Comparison of ENCODE assay signal across 26 cellular contexts in the genomic region with DNA sequence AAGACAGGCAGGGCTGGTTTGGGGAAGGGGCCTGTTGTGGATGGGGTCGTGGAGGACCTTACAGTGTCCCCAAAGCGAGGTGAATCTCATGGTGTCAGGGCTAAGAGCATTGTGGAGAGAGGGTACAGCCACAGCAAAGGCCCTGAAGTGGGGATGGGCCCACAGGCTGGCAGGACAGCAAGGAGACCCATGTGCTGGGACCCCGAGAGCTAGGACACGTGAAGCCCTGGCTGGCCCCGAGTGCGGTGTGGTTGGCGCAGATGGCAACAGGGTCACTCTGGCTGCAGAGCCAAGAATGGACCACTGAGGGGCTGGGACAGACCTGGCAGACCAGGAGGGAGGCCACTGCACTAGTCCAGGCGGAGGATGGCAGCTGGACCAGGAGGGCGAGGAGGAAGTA.
"Had no signal": no experiment of that assay in that cellular context is flagged by ENCODE, and none has a peak within 500 bp of the region (broad histone marks: within the 10 kb centered on the region; RNA-seq: fewer than 3 reads in every experiment).

No MANE protein-coding gene starts in this region.

- H3K4me3 ChIP-seq: colonic mucosa, gastrocnemius medialis, skin epidermis, thyroid gland had no signal

- H3K27ac Mint-ChIP-seq: activated CD8-positive, alpha-beta T cell treated with anti-CD3 and anti-CD28 coated beads for 36 hours; naive thymus-derived CD4-positive, alpha-beta T cell; stimulated activated effector memory CD8-positive, alpha-beta T cell treated with anti-CD3 and anti-CD28 coated beads, Interleukin-12 subunit alpha, Interleukin-12 subunit beta, amount 100 ng/mL, for 72 hours; stimulated activated naive CD8-positive, alpha-beta T cell treated with anti-CD3 and anti-CD28 coated beads, Interleukin-15, Interleukin-2, amounts not matched to agents 100 ng/mL and 50 ng/mL, for 24 hours; T-helper 17 cell had no signal

- H3K9me3 ChIP-seq: colonic mucosa, gastrocnemius medialis, thyroid gland had no signal

- H3K9me3 Mint-ChIP-seq: activated CD4-positive, alpha-beta T cell treated with anti-CD3 and anti-CD28 coated beads, Interleukin-2, amount 10 ng/mL, durations not matched to agents 7 days and 5 days; activated CD8-positive, alpha-beta T cell treated with anti-CD3 and anti-CD28 coated beads for 36 hours; activated T-cell treated with anti-CD3 and anti-CD28 coated beads, Interleukin-2, amount 50 U/mL, for 4 hours; activated T-helper 17 cell treated with anti-CD3 and anti-CD28 coated beads, Interleukin-2, amount 50 U/mL, for 72 hours; naive thymus-derived CD4-positive, alpha-beta T cell; stimulated activated effector memory CD8-positive, alpha-beta T cell treated with anti-CD3 and anti-CD28 coated beads, Interleukin-12 subunit alpha, Interleukin-12 subunit beta, amount 100 ng/mL, for 72 hours; stimulated activated naive CD8-positive, alpha-beta T cell treated with anti-CD3 and anti-CD28 coated beads, Interleukin-15, Interleukin-2, amounts not matched to agents 100 ng/mL and 50 ng/mL, for 24 hours had no signal

- H3K27me3 ChIP-seq: colonic mucosa, gastrocnemius medialis, thyroid gland had no signal

- H3K27me3 Mint-ChIP-seq: activated CD4-positive, alpha-beta T cell treated with anti-CD3 and anti-CD28 coated beads, Interleukin-2, amount 10 ng/mL, durations not matched to agents 7 days and 5 days; activated CD8-positive, alpha-beta T cell treated with anti-CD3 and anti-CD28 coated beads for 36 hours; activated T-helper 17 cell treated with anti-CD3 and anti-CD28 coated beads, Interleukin-2, amount 50 U/mL, for 72 hours; naive thymus-derived CD4-positive, alpha-beta T cell; stimulated activated naive CD8-positive, alpha-beta T cell treated with anti-CD3 and anti-CD28 coated beads, Interleukin-15, Interleukin-2, amounts not matched to agents 100 ng/mL and 50 ng/mL, for 24 hours; T-helper 17 cell had no signal

- H3K36me3 Mint-ChIP-seq: stimulated activated effector memory CD8-positive, alpha-beta T cell treated with anti-CD3 and anti-CD28 coated beads, Interleukin-12 subunit alpha, Interleukin-12 subunit beta, amount 100 ng/mL, for 72 hours had no signal

- H3K4me1 Mint-ChIP-seq: activated CD4-positive, alpha-beta T cell treated with anti-CD3 and anti-CD28 coated beads, Interleukin-2, amount 10 ng/mL, durations not matched to agents 7 days and 5 days; activated T-helper 17 cell treated with anti-CD3 and anti-CD28 coated beads, Interleukin-2, amount 50 U/mL, for 72 hours had no signal

- H3K4me3 Mint-ChIP-seq: activated CD4-positive, alpha-beta T cell treated with anti-CD3 and anti-CD28 coated beads, Interleukin-2, amount 10 ng/mL, durations not matched to agents 7 days and 5 days; activated CD8-positive, alpha-beta T cell treated with anti-CD3 and anti-CD28 coated beads for 36 hours; activated T-cell treated with anti-CD3 and anti-CD28 coated beads, Interleukin-2, amount 50 U/mL, for 4 hours; activated T-helper 17 cell treated with anti-CD3 and anti-CD28 coated beads, Interleukin-2, amount 50 U/mL, for 72 hours; naive thymus-derived CD4-positive, alpha-beta T cell; stimulated activated effector memory CD8-positive, alpha-beta T cell treated with anti-CD3 and anti-CD28 coated beads, Interleukin-12 subunit alpha, Interleukin-12 subunit beta, amount 100 ng/mL, for 72 hours; stimulated activated naive CD8-positive, alpha-beta T cell treated with anti-CD3 and anti-CD28 coated beads, Interleukin-15, Interleukin-2, amounts not matched to agents 100 ng/mL and 50 ng/mL, for 24 hours; T-helper 17 cell had no signal

- ATAC-seq: activated CD8-positive, alpha-beta T cell treated with anti-CD3 and anti-CD28 coated beads for 36 hours; activated T-cell treated with anti-CD3 and anti-CD28 coated beads, Interleukin-2, amount 50 U/mL, for 4 hours; activated T-helper 17 cell treated with anti-CD3 and anti-CD28 coated beads, Interleukin-2, amount 50 U/mL, for 72 hours; gastrocnemius medialis; left colon; naive thymus-derived CD4-positive, alpha-beta T cell; sciatic nerve; stimulated activated effector memory CD8-positive, alpha-beta T cell treated with anti-CD3 and anti-CD28 coated beads, Interleukin-12 subunit alpha, Interleukin-12 subunit beta, amount 100 ng/mL, for 72 hours; T-helper 17 cell had no signal

- H3K27ac ChIP-seq: colonic mucosa, gastrocnemius medialis, skin epidermis, thyroid gland, WERI-Rb-1 had no signal

- H3K4me1 ChIP-seq: colonic mucosa, gastrocnemius medialis had no signal

- DNase-seq: activated CD4-positive, alpha-beta T cell treated with anti-CD3 and anti-CD28 coated beads, Interleukin-2, amount 10 ng/mL, durations not matched to agents 7 days and 5 days; activated CD4-positive, CD25-positive, alpha-beta regulatory T cell treated with anti-CD3 and anti-CD28 coated beads, Interleukin-2, amount 50 U/mL, for 72 hours; activated CD8-positive, alpha-beta T cell treated with anti-CD3 and anti-CD28 coated beads for 36 hours; activated gamma-delta T cell treated with Interleukin-2 at 50 U/mL for 16 hours; activated naive CD4-positive, alpha-beta T cell treated with anti-CD3 and anti-CD28 coated beads, Interleukin-2, amount 50 U/mL, for 16 hours; activated T-cell treated with anti-CD3 and anti-CD28 coated beads, Interleukin-2, amount 50 U/mL, for 4 hours; amniotic stem cell; colonic mucosa; effector memory CD4-positive, alpha-beta T cell; erythroblast; gastrocnemius medialis; hippocampal formation; left colon; midbrain; naive thymus-derived CD4-positive, alpha-beta T cell; stimulated activated CD4-positive, alpha-beta T cell treated with anti-CD3 and anti-CD28 coated beads, Interleukin-12 subunit alpha, Interleukin-12 subunit beta, amount 100 ng/mL, for 4 hours; stimulated activated CD4-positive, alpha-beta T cell treated with anti-CD3 and anti-CD28 coated beads, Interleukin-4, amount 100 ng/mL, for 24 hours; T-helper 17 cell; T1000; thyroid gland; WERI-Rb-1 had no signal

- H3K36me3 ChIP-seq: colonic mucosa, gastrocnemius medialis, thyroid gland, WERI-Rb-1 had no signal
